ENCODE assay signal across 29 cellular contexts in the genomic region with DNA sequence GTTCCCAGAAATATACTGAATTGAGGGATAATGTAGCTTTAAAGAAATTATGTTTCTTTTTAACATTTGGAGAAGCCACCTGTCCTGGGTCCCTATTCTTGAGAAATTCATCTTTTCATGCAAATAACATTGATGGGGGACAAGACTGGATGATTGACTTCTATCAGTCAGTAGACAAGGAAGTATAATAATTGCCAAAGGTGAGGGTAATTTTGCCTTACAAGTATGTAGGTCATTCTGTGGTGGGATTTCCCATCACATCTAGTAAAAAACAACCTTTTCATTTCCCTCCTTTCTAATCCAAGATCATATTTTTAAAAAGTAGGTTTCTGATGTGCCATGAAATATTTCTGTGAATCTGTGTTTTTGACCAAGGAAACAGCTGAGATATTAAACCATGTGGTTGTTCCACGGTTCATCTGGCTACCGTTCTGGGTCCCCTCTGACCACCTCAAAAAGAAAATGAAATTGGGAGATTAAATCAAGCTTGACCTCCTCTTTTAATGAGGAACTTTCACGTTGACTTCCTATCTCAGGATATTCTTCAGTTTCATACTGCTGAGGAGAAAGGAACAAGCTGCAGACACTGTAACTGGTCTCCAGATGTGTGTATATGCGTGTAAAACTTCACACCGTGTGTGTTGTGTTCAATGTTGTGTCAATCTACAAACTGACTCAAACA.
DNase-seq lines count a peak whose midpoint lies in the region; ATAC-seq, FAIRE-seq and TF ChIP-seq lines count a peak whose summit lies in the region.
"Had no signal": no experiment of that assay in that cellular context is flagged by ENCODE, and none has a peak within 500 bp of the region (broad histone marks: within the 10 kb centered on the region; RNA-seq: fewer than 3 reads in every experiment).

No MANE protein-coding gene starts in this region.

- H3K4me1 Mint-ChIP-seq in activated B cell treated with CpG ODN at 0.5 μM for 24 hours: peaks cover 14% of the 10 kb centered on the region
- H3K4me1 Mint-ChIP-seq in naive B cell: peaks cover 12 to 16% (median 13%) of the 10 kb centered on the region in 3 donors
- H3K4me1 Mint-ChIP-seq: CD4-positive, alpha-beta memory T cell; T-helper 17 cell had no signal

- DNase-seq in GM19239 (ENCODE audit: insufficient read length, low spot score): no peak
- DNase-seq in activated B cell treated with CpG ODN at 0.5 μM for 24 hours: no peak
- no peak for DNase-seq in naive B cell
- no peak for DNase-seq in LoVo (ENCODE audit: low spot score)
- DNase-seq in COLO668 (lab: John Stamatoyannopoulos, UW; ENCODE audit: unreplicated experiment): no peak
- DNase-seq: C1 segment of cervical spinal cord; Caco-2; CD4-positive, alpha-beta memory T cell; EL; GDM1; GOT3; HCEC 1CT; KBM-7; MG63; NCI-H1092; NCI-H1417 treated with DMSO at 0.1 percent for 48 hours; NCI-H1694 treated with DMSO at 0.1 percent for 48 hours; NCI-H2081 treated with DMSO at 0.1 percent for 48 hours; NCI-H2171; NCI-H524; NCI-H748 treated with DMSO at 0.1 percent for 48 hours; PC-9; SJCRH30; T-helper 17 cell had no signal

- H4K20me1 ChIP-seq in BLaER1 treated with 17β-estradiol and CSF1 and Interleukin-3, amounts not matched to agents 10 nM and 100 nM: no peaks in the 10 kb centered on the region

- no peak overlapping the region for H3K27ac ChIP-seq in BLaER1 treated with 17β-estradiol and CSF1 and Interleukin-3, amounts not matched to agents 10 nM and 100 nM
- H3K27ac ChIP-seq: PC-9, SJCRH30 had no signal

- no peak overlapping the region for H3K9ac ChIP-seq in BLaER1 treated with 17β-estradiol and CSF1 and Interleukin-3, amounts not matched to agents 10 nM and 100 nM

- peaks cover 0 to 16% (median 6%) of the 10 kb centered on the region in 11 experiments; a peak in 8 of 22 replicates for H3K9me3 ChIP-seq in BLaER1 treated with 17β-estradiol and CSF1 and Interleukin-3, amounts not matched to agents 10 nM and 100 nM (replicated peaks in 1 of 11)
- H3K9me3 ChIP-seq: Caco-2, SJCRH30 had no signal

- H3K36me3 ChIP-seq in BLaER1 treated with 17β-estradiol and CSF1 and Interleukin-3, amounts not matched to agents 10 nM and 100 nM: no peaks in the 10 kb centered on the region
- H3K36me3 ChIP-seq: MG63, SJCRH30 had no signal

- intact Hi-C loops in activated B cell treated with CpG ODN at 0.5 μM for 24 hours (cut with micrococcal nuclease): no loop called here

- H3K27me3 Mint-ChIP-seq in activated B cell treated with CpG ODN at 0.5 μM for 24 hours: no peaks in the 10 kb centered on the region
- no peaks in the 10 kb centered on the region for H3K27me3 Mint-ChIP-seq in naive B cell
- H3K27me3 Mint-ChIP-seq: CD4-positive, alpha-beta memory T cell; T-helper 17 cell had no signal

- CTCF ChIA-PET in activated B cell treated with CpG ODN at 0.5 μM for 24 hours (lab: Charles Lee): no interaction called here

- no peaks in the 10 kb centered on the region for H3K36me3 Mint-ChIP-seq in activated B cell treated with CpG ODN at 0.5 μM for 24 hours (ENCODE audit: low read depth)
- H3K36me3 Mint-ChIP-seq in naive B cell: no peaks in the 10 kb centered on the region

- H3K27ac Mint-ChIP-seq in activated B cell treated with CpG ODN at 0.5 μM for 24 hours (no peak overlapping the region), naive B cell (peak overlapping the region in 5 of 6 donors; percentile 15 to 64 (median 43))
- H3K27ac Mint-ChIP-seq: CD4-positive, alpha-beta memory T cell; T-helper 17 cell had no signal

- POLR2A ChIA-PET in activated B cell treated with CpG ODN at 0.5 μM for 24 hours (lab: Charles Lee): no interaction called here

- peak overlapping the region in 10 of 11 experiments; percentile 2 to 62 (median 46); a peak in 18 of 22 replicates for H3K4me2 ChIP-seq in BLaER1 treated with 17β-estradiol and CSF1 and Interleukin-3, amounts not matched to agents 10 nM and 100 nM
- H3K4me2 ChIP-seq: PC-9 had no signal

- peak overlapping the region; percentile 19 for H3K4me3 Mint-ChIP-seq in activated B cell treated with CpG ODN at 0.5 μM for 24 hours
- peak overlapping the region in 2 of 8 donors; percentile 7 to 30 for H3K4me3 Mint-ChIP-seq in naive B cell
- H3K4me3 Mint-ChIP-seq: CD4-positive, alpha-beta memory T cell; T-helper 17 cell had no signal

- ATAC-seq in activated B cell treated with CpG ODN at 0.5 μM for 24 hours (ENCODE audit: low read depth) (peak; percentile 28), naive B cell (ENCODE audit: low read depth in 2 of 2) (peak; percentile 65 to 67), HG03039 (IDR thresholded peaks at IDR 0.05; ENCODE audit: unreplicated experiment) (no peak), GM18511 (IDR thresholded peaks at IDR 0.05; ENCODE audit: unreplicated experiment) (no peak)
- ATAC-seq: Right ventricle myocardium inferior, SK-N-SH treated with all-trans-retinoic acid at 6 μM for 48 hours, T-helper 17 cell had no signal

- H3K27me3 ChIP-seq in BLaER1 treated with 17β-estradiol and CSF1 and Interleukin-3, amounts not matched to agents 10 nM and 100 nM: no peaks in the 10 kb centered on the region
- H3K27me3 ChIP-seq: MG63, SJCRH30 had no signal

- peak; percentile 45 for FAIRE-seq in GM19239 (lab: Jason Lieb, UNC)

- H3K9me3 Mint-ChIP-seq in activated B cell treated with CpG ODN at 0.5 μM for 24 hours (no peaks in the 10 kb centered on the region), naive B cell (no peaks in the 10 kb centered on the region)

- no peak overlapping the region for H3K4me3 ChIP-seq in BLaER1 treated with 17β-estradiol and CSF1 and Interleukin-3, amounts not matched to agents 10 nM and 100 nM
- H3K4me3 ChIP-seq: MG63, PC-9, SJCRH30 had no signal

- no peak for TF ChIP-seq CTCF in activated B cell treated with CpG ODN at 0.5 μM for 24 hours (IDR thresholded peaks at IDR 0.05)

- peaks cover 8 to 19% (median 16%) of the 10 kb centered on the region in 10 experiments; a peak in 18 of 20 replicates for H3K4me1 ChIP-seq in BLaER1 treated with 17β-estradiol and CSF1 and Interleukin-3, amounts not matched to agents 10 nM and 100 nM
- H3K4me1 ChIP-seq: Caco-2, SJCRH30 had no signal

Comparison
In these comparisons a context has a peak if more than half of its experiments do, and no peak if none do; other contexts are left out.
1. ATAC-seq: peak in activated B cell treated with CpG ODN at 0.5 μM for 24 hours (single experiment) and naive B cell (2 of 2); none in HG03039 (single experiment) and GM18511 (single experiment).